Comparison of ENCODE assay signal across 10 cellular contexts in the genomic region with DNA sequence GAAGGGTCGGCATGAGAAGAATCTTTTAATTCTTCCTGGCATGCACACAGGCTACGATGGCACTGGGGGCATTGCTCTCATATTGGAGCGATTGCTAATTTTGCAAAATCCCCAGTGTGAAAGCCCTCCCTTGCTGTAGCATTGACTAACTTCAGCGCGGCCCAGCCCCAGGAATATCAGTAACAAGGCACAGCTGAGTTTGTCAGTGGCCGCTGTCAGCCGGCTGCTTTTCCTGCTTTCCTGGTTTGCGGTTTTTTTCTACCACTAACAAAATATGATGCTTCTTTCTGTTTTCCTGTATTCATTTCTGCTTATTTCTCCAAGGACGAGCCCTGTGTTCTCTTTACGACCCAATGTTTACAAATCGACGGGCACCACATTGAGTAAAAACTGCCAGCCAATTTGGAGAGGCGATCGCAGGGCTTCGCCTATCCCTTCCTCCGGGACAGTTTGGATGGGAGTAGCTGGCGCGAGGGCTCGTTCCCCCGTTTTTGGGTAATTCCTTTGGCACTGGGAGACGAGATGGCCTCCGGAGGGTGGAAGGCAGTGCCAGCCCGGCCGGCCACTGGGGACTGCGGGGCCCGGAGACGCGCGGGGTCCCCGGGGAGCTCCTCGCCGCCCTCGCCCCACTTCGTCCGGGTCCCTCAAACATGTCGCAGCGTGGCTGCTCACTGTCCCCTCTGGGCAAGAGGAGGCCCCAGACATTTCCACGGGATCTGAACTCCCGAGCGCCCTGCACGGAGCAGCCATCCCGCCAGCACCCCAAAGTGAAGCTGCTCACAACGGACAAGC. TPM values are rescaled to one million over a fixed set of nuclear protein-coding genes. Genes with fewer than 3 reads are reported as not detected.
DNase-seq lines count a peak whose midpoint lies in the region; ATAC-seq and TF ChIP-seq lines count a peak whose summit lies in the region.
"Had no signal": no experiment of that assay in that cellular context is flagged by ENCODE, and none has a peak within 500 bp of the region (broad histone marks: within the 10 kb centered on the region; RNA-seq: fewer than 3 reads in every experiment).

No MANE protein-coding gene starts in this region.

- H3K4me3 ChIP-seq in esophagus squamous epithelium (peak overlapping the region; percentile 39 to 60 (median 52)), psoas muscle (peak overlapping the region; percentile 28)

- H3K4me1 ChIP-seq in esophagus squamous epithelium (peaks cover 5 to 44% (median 8%) of the 10 kb centered on the region in 3 donors), psoas muscle (no peaks in the 10 kb centered on the region)

- ATAC-seq in psoas muscle: no peak

- intact Hi-C loops in esophagus squamous epithelium (cut with DNase I) (no loop called here), psoas muscle (cut with DNase I) (no loop called here)

- TF ChIP-seq CTCF in esophagus squamous epithelium (IDR thresholded peaks at IDR 0.05): no peak
- TF ChIP-seq CTCF in psoas muscle (IDR thresholded peaks at IDR 0.05): no peak

- H3K27ac ChIP-seq in esophagus squamous epithelium: peak overlapping the region in 3 of 4 donors; percentile 62 to 71 (median 68)
- no peak overlapping the region for H3K27ac ChIP-seq in psoas muscle

- H3K27me3 ChIP-seq in esophagus squamous epithelium (peaks cover 0 to 85% (median 9%) of the 10 kb centered on the region in 4 donors), psoas muscle (ENCODE audit: insufficient read depth in 3 of 3, low read length in 2 of 3) (peaks cover 3 to 37% (median 4%) of the 10 kb centered on the region in 3 donors)

- no peaks in the 10 kb centered on the region for H3K36me3 ChIP-seq in esophagus squamous epithelium
- no peaks in the 10 kb centered on the region for H3K36me3 ChIP-seq in psoas muscle (ENCODE audit: insufficient read depth in 1 of 2, low read depth in 1 of 2)

- TF ChIP-seq POLR2A in esophagus squamous epithelium (IDR thresholded peaks at IDR 0.05): no peak

- DNase-seq in NCI-H1092 treated with DMSO at 0.1 percent for 48 hours (lab: John Stamatoyannopoulos, UW) (peak; percentile 58), NCI-H1092 (lab: John Stamatoyannopoulos, UW) (no peak), NCI-H128 (lab: John Stamatoyannopoulos, UW; ENCODE audit: unreplicated experiment) (peak; percentile 4), esophagus squamous epithelium (lab: John Stamatoyannopoulos, UW) (no peak), psoas muscle (no peak), NCI-H2029 treated with DMSO at 0.1 percent for 48 hours (lab: John Stamatoyannopoulos, UW) (no peak), superior temporal gyrus (ENCODE audit: extremely low spot score) (no peak)
- DNase-seq in central memory CD4-positive, alpha-beta T cell: no peak

- 4 to 16% methylated on average over 16 to 21 of the region's 43 CpGs for WGBS in esophagus squamous epithelium, 2 donors
- 3% methylated on average over 42 to 43 of the region's 43 CpGs for WGBS in psoas muscle, 3 donors

- H3K9me3 ChIP-seq in esophagus squamous epithelium (no peaks in the 10 kb centered on the region), psoas muscle (no peaks in the 10 kb centered on the region)

RNA-seq across cellular contexts. Expression of a gene that starts 0.9 kb away (rescaled TPM):
- total RNA-seq in esophagus squamous epithelium (1 to 10 TPM in 2 of 4 donors, under 1 TPM in 2; 0.21 to 3.5 (median 1.5) TPM), psoas muscle (under 1 TPM in 2 of 4 donors, not detected in 2; 0.15 to 0.34 TPM)
- under 1 TPM; 0.05 to 0.39 (median 0.15) TPM for polyA plus RNA-seq in psoas muscle
- total RNA-seq: endothelial cell of umbilical vein, pulmonary artery endothelial cell had no signal
- polyA plus RNA-seq: endothelial cell of umbilical vein had no signal

Comparison
In these comparisons a context has a peak if more than half of its experiments do, and no peak if none do; other contexts are left out.
1. DNase-seq: peak in NCI-H1092 treated with DMSO at 0.1 percent for 48 hours (single experiment) and NCI-H128 (single experiment); none in NCI-H1092 (single experiment), esophagus squamous epithelium (single experiment), psoas muscle (0 of 2), NCI-H2029 treated with DMSO at 0.1 percent for 48 hours (single experiment), central memory CD4-positive, alpha-beta T cell (single experiment) and superior temporal gyrus (single experiment).